Comparison of ENCODE assay signal across 16 cellular contexts in the genomic region with DNA sequence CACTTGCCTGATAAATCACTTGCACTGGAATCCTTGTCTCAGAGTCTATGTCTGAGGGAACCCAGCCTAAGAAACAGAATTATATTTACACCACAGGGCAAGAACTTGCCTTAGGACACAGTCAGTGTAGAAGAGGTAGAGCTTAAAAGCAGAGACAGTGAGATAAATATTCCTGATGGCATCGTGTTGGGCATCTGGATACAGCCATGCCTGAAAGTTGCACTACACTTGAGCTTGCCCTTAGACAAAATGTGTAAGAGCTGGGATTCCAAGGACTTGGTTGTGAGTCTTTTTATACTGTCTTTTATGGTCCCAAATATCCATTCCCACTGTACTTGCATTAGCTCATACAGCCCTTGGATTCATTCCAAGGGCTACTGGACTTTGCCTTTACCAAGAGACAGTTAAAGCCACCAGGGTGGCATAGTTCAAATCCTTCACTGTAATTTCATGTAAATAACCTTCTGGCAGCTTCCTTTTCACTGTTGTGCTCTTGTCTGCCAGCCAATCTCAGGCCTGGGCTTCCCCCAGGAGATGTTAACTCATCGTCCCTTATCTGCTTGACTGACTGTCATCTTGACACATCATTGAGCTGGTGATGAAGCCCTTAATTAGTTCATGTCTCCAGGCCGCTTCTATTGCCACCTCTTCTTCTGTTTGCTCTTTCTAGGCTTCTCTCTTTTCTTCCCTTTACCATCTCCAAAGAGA.
DNase-seq lines count a peak whose midpoint lies in the region; ATAC-seq and TF ChIP-seq lines count a peak whose summit lies in the region.
"Had no signal": no experiment of that assay in that cellular context is flagged by ENCODE, and none has a peak within 500 bp of the region (broad histone marks: within the 10 kb centered on the region; RNA-seq: fewer than 3 reads in every experiment).

No MANE protein-coding gene starts in this region.

- no peak for TF ChIP-seq POLR2A in right lobe of liver (IDR thresholded peaks at IDR 0.05)

- H3K4me3 ChIP-seq in epithelial cell of proximal tubule (ENCODE audit: low read depth, low read length) (no peak overlapping the region), right lobe of liver (no peak overlapping the region)
- H3K4me3 ChIP-seq: adrenal gland, vagina had no signal

- H3K27ac Mint-ChIP-seq in activated CD4-positive, alpha-beta memory T cell treated with anti-CD3 and anti-CD28 coated beads, Interleukin-2, amount 10 ng/mL, durations not matched to agents 7 days and 5 days = no peak overlapping the region
- H3K27ac Mint-ChIP-seq: activated CD8-positive, alpha-beta T cell treated with anti-CD3 and anti-CD28 coated beads, Interleukin-2, amount 10 ng/mL, durations not matched to agents 7 days and 5 days; stimulated activated naive CD8-positive, alpha-beta T cell treated with anti-CD3 and anti-CD28 coated beads, Interleukin-15, amount 100 ng/mL, for 72 hours had no signal

- POLR2A ChIA-PET in activated CD4-positive, alpha-beta memory T cell treated with anti-CD3 and anti-CD28 coated beads, Interleukin-2, amount 10 ng/mL, durations not matched to agents 7 days and 5 days (lab: Charles Lee) = no interaction called here

- no peaks in the 10 kb centered on the region for H3K4me1 Mint-ChIP-seq in activated CD4-positive, alpha-beta memory T cell treated with anti-CD3 and anti-CD28 coated beads, Interleukin-2, amount 10 ng/mL, durations not matched to agents 7 days and 5 days
- H3K4me1 Mint-ChIP-seq: stimulated activated naive CD8-positive, alpha-beta T cell treated with anti-CD3 and anti-CD28 coated beads, Interleukin-15, amount 100 ng/mL, for 72 hours had no signal

- peaks cover 6% of the 10 kb centered on the region for H3K9me3 Mint-ChIP-seq in activated CD4-positive, alpha-beta memory T cell treated with anti-CD3 and anti-CD28 coated beads, Interleukin-2, amount 10 ng/mL, durations not matched to agents 7 days and 5 days

- H3K4me1 ChIP-seq in right lobe of liver = peaks cover 0 to 5% (median 0%) of the 10 kb centered on the region in 4 donors
- H3K4me1 ChIP-seq: adrenal gland, Caco-2, vagina had no signal

- H3K9me3 ChIP-seq in right lobe of liver = no peaks in the 10 kb centered on the region
- H3K9me3 ChIP-seq: adrenal gland, Caco-2, vagina had no signal

- CTCF ChIA-PET in activated CD4-positive, alpha-beta memory T cell treated with anti-CD3 and anti-CD28 coated beads, Interleukin-2, amount 10 ng/mL, durations not matched to agents 7 days and 5 days (lab: Charles Lee) = no interaction called here

- in situ Hi-C loops in Caki2 (cut with HindIII; ENCODE audit: low pct_unique_long_range_greater_than_20kb, low sequenced_read_pairs) = no loop called here

- H3K27me3 ChIP-seq in right lobe of liver = no peaks in the 10 kb centered on the region
- H3K27me3 ChIP-seq: adrenal gland, vagina had no signal

- no peaks in the 10 kb centered on the region for H3K36me3 Mint-ChIP-seq in activated CD4-positive, alpha-beta memory T cell treated with anti-CD3 and anti-CD28 coated beads, Interleukin-2, amount 10 ng/mL, durations not matched to agents 7 days and 5 days (ENCODE audit: low read depth)

- H3K36me3 ChIP-seq in right lobe of liver = no peaks in the 10 kb centered on the region
- H3K36me3 ChIP-seq: adrenal gland, vagina had no signal

- peak; percentile 83 for DNase-seq in Caki2 (ENCODE audit: low read depth)
- peak; percentile 21 for DNase-seq in NCI-H187 treated with DMSO at 0.1 percent for 48 hours (lab: John Stamatoyannopoulos, UW)
- peak; percentile 23 for DNase-seq in epithelial cell of proximal tubule (ENCODE audit: low read depth)
- DNase-seq in right lobe of liver = peak in 1 of 3 donors; percentile 38
- no peak for DNase-seq in NCI-H82 treated with DMSO at 0.1 percent for 48 hours (lab: John Stamatoyannopoulos, UW; ENCODE audit: unreplicated experiment)
- no peak for DNase-seq in UCSD-AML1 (lab: John Stamatoyannopoulos, UW; ENCODE audit: unreplicated experiment)
- DNase-seq in activated CD4-positive, alpha-beta memory T cell treated with anti-CD3 and anti-CD28 coated beads, Interleukin-2, amount 10 ng/mL, durations not matched to agents 7 days and 5 days = no peak
- DNase-seq: activated CD8-positive, alpha-beta T cell treated with anti-CD3 and anti-CD28 coated beads, Interleukin-2, amount 10 ng/mL, durations not matched to agents 7 days and 5 days; adrenal gland; Caco-2; cerebellar nuclear complex; NCI-H446 treated with DMSO at 0.1 percent for 48 hours; stimulated activated naive CD8-positive, alpha-beta T cell treated with anti-CD3 and anti-CD28 coated beads, Interleukin-15, amount 100 ng/mL, for 72 hours had no signal

- no peaks in the 10 kb centered on the region for H3K27me3 Mint-ChIP-seq in activated CD4-positive, alpha-beta memory T cell treated with anti-CD3 and anti-CD28 coated beads, Interleukin-2, amount 10 ng/mL, durations not matched to agents 7 days and 5 days
- H3K27me3 Mint-ChIP-seq: stimulated activated naive CD8-positive, alpha-beta T cell treated with anti-CD3 and anti-CD28 coated beads, Interleukin-15, amount 100 ng/mL, for 72 hours had no signal

- intact Hi-C loops in right lobe of liver (cut with DNase I) = no loop called here

- ATAC-seq in right lobe of liver = peak; percentile 64 to 97 (median 67)
- ATAC-seq in GM18511 (IDR thresholded peaks at IDR 0.05; ENCODE audit: unreplicated experiment) = no peak
- ATAC-seq: activated CD8-positive, alpha-beta T cell treated with anti-CD3 and anti-CD28 coated beads, Interleukin-2, amount 10 ng/mL, durations not matched to agents 7 days and 5 days; stimulated activated naive CD8-positive, alpha-beta T cell treated with anti-CD3 and anti-CD28 coated beads, Interleukin-15, amount 100 ng/mL, for 72 hours had no signal

- no peak for TF ChIP-seq CTCF in epithelial cell of proximal tubule (conservative IDR thresholded peaks at IDR 0.05; ENCODE audit: low read depth, low read length)
- TF ChIP-seq CTCF in right lobe of liver (IDR thresholded peaks at IDR 0.05) = no peak

- no peak overlapping the region for H3K27ac ChIP-seq in right lobe of liver
- H3K27ac ChIP-seq: adrenal gland, vagina, VCaP had no signal

- WGBS in right lobe of liver (ENCODE audit: insufficient coverage, low coverage, low lambda C conversion rate, missing lambda C conversion rate) = 31% methylated on average over 2 of the region's 3 CpGs

- H3K4me3 Mint-ChIP-seq in activated CD4-positive, alpha-beta memory T cell treated with anti-CD3 and anti-CD28 coated beads, Interleukin-2, amount 10 ng/mL, durations not matched to agents 7 days and 5 days = no peak overlapping the region
- H3K4me3 Mint-ChIP-seq: activated CD8-positive, alpha-beta T cell treated with anti-CD3 and anti-CD28 coated beads, Interleukin-2, amount 10 ng/mL, durations not matched to agents 7 days and 5 days; stimulated activated naive CD8-positive, alpha-beta T cell treated with anti-CD3 and anti-CD28 coated beads, Interleukin-15, amount 100 ng/mL, for 72 hours had no signal

Comparison
In these comparisons a context has a peak if more than half of its experiments do, and no peak if none do; other contexts are left out.
1. DNase-seq: peak in Caki2 (single experiment), NCI-H187 treated with DMSO at 0.1 percent for 48 hours (single experiment) and epithelial cell of proximal tubule (single experiment); none in NCI-H82 treated with DMSO at 0.1 percent for 48 hours (single experiment), UCSD-AML1 (single experiment) and activated CD4-positive, alpha-beta memory T cell treated with anti-CD3 and anti-CD28 coated beads, Interleukin-2, amount 10 ng/mL, durations not matched to agents 7 days and 5 days (single experiment).